ENCODE assay signal across 1 cellular context in the genomic region with DNA sequence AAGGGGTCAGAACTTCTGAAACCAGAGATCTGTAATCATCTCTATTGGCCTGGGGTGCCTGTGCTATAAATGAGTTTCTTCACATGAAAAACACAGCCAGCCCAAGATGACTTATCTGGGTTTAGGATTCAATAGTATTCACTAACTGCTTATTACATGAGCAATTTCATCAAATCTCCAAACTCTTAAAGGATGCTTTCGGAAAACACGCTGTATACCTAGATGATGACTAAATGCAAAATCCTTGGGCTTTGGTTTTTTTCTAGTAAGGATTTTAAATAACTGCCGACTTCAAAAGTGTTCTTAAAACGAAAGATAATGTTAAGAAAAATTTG.
TF ChIP-seq lines count a peak whose summit lies in the region.

No MANE protein-coding gene starts in this region.

TF ChIP-seq in IMR-90, 13 proteins besides CTCF, POLR2A, EP300 and RAD21 (continued from another document):
- TF ChIP-seq, protein P1, sequence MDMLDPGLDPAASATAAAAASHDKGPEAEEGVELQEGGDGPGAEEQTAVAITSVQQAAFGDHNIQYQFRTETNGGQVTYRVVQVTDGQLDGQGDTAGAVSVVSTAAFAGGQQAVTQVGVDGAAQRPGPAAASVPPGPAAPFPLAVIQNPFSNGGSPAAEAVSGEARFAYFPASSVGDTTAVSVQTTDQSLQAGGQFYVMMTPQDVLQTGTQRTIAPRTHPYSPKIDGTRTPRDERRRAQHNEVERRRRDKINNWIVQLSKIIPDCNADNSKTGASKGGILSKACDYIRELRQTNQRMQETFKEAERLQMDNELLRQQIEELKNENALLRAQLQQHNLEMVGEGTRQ (IDR thresholded peaks at IDR 0.05; ENCODE audit: low read depth, low read length), result no peak
- TF ChIP-seq CHD1 (IDR thresholded peaks at IDR 0.05; ENCODE audit: low read depth, low read length), result no peak
- no peak for TF ChIP-seq BHLHE40 (IDR thresholded peaks at IDR 0.05; ENCODE audit: low read depth, low read length)
- no peak for TF ChIP-seq MXI1 (IDR thresholded peaks at IDR 0.05; ENCODE audit: borderline replicate concordance, low read depth, low read length)
- TF ChIP-seq, protein P2, sequence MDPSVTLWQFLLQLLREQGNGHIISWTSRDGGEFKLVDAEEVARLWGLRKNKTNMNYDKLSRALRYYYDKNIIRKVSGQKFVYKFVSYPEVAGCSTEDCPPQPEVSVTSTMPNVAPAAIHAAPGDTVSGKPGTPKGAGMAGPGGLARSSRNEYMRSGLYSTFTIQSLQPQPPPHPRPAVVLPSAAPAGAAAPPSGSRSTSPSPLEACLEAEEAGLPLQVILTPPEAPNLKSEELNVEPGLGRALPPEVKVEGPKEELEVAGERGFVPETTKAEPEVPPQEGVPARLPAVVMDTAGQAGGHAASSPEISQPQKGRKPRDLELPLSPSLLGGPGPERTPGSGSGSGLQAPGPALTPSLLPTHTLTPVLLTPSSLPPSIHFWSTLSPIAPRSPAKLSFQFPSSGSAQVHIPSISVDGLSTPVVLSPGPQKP (IDR thresholded peaks at IDR 0.05; ENCODE audit: borderline replicate concordance, low read depth, low read length), result no peak
- TF ChIP-seq RFX5 (IDR thresholded peaks at IDR 0.05; ENCODE audit: low read depth, low read length), result no peak
TF ChIP-seq in IMR-90: peak in this region for 0.
